1 cellular context compared by ENCODE assay signal in the genomic region with DNA sequence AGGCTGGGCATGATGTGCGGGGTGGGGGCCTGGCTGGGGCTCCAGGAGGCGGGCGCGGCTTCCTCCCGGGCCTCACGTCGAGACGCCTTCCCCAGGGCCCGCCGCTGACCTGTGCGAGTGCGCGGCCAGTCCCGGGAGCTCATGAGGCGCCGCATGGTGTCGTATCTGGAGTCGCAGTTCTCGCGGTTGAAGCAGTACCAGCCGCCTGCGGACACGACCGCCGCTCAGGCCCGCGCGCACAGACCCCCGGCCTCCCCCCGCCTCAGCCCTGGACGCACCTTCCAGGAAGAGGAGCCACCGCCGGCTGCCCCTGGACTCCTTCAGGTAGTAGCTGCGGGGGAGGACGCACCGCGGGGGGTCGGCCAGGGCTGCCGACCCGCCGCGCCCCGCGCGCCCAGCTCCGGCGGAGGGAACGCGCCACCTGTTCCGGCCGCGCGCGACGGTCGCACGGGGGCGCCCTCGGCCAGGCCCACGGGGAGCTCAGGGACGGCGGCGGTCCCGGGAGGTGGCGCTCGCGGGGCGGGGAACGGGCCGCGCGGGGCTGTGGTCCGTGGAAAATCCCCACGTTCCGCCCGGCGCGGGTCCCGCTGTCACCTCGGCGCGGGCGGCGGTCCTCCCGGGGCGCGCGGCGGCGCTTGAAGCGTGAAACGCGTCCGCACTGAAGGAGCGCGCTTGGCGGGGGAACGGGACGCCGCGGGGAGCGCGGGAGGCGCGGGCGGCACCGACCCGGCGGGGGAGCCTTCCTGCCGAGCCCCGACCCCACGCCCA.
TF ChIP-seq lines count a peak whose summit lies in the region.

No MANE protein-coding gene starts in this region.

TF ChIP-seq in endothelial cell of umbilical vein, 7 proteins besides CTCF, POLR2A, EP300 and RAD21:
- TF ChIP-seq FOS (IDR thresholded peaks at IDR 0.05; ENCODE audit: borderline replicate concordance, insufficient read depth, low read length) = no peak
TF ChIP-seq in endothelial cell of umbilical vein: peak in this region for 0.
